In the genomic region with DNA sequence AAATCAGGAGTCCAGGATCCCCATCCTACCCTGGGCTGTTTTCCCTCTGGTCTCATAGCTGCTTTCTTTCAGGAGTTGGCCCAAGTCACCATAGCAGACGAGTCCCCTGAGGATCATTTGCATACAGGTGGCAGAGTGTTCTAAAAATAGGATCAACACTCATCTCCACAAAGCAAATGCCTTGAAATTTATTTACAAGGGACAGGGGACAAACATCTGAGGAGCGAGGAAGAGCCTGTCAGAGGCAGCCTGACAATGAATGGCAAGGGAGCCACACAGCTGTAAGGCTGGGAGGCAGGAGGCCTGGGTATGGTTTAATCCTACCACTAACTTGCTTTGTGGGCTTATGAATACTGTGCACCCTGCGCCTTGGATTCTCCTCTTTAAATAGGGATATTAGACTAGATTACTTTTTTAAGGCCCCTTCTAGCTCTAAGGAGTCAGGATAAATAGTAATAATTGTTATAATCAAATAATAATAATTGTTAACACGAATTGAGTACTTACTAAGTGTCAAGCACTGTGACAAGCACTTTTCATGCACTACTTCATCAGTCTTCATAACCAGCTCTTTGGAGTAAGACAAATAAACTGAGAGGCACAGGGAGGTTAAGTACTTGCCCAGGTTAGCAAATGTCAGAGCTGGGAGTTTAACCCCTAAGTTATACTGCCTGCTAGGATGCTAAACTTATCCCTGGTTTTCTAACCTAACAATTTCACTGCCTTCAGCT, we compare ENCODE assay signal across 12 cellular contexts. TPM values are rescaled to one million over a fixed set of nuclear protein-coding genes. Genes with fewer than 3 reads are reported as not detected.
DNase-seq lines count a peak whose midpoint lies in the region; ATAC-seq, FAIRE-seq and TF ChIP-seq lines count a peak whose summit lies in the region.
"Had no signal": no experiment of that assay in that cellular context is flagged by ENCODE, and none has a peak within 500 bp of the region (broad histone marks: within the 10 kb centered on the region; RNA-seq: fewer than 3 reads in every experiment).

No MANE protein-coding gene starts in this region.

- H3K9me3 ChIP-seq in mucosa of descending colon (no peaks in the 10 kb centered on the region), hepatocyte (ENCODE audit: low read depth) (no peaks in the 10 kb centered on the region)

- H3K4me1 ChIP-seq in KMS-11 (ENCODE audit: low read depth, poor library complexity, severe bottlenecking) (peaks cover 42% of the 10 kb centered on the region), mucosa of descending colon (ENCODE audit: low read depth) (no peaks in the 10 kb centered on the region), hepatocyte (ENCODE audit: insufficient read depth) (peaks cover 15% of the 10 kb centered on the region)

- H4K20me1 ChIP-seq in KMS-11 (ENCODE audit: insufficient read depth) = no peaks in the 10 kb centered on the region
- H4K20me1 ChIP-seq in hepatocyte (ENCODE audit: insufficient read depth, poor library complexity, severe bottlenecking) = no peaks in the 10 kb centered on the region

- peak overlapping the region; percentile 2; the same call in 1 of the 2 replicates for H2AFZ ChIP-seq in KMS-11 (ENCODE audit: low read depth)
- no peak overlapping the region for H2AFZ ChIP-seq in hepatocyte

- no peaks in the 10 kb centered on the region for H3K36me3 Mint-ChIP-seq in naive thymus-derived CD8-positive, alpha-beta T cell

- no peaks in the 10 kb centered on the region for H3K9me2 ChIP-seq in hepatocyte (replicated peaks; ENCODE audit: insufficient read depth)

- H3K36me3 ChIP-seq in KMS-11 (ENCODE audit: insufficient read depth) (no peaks in the 10 kb centered on the region), mucosa of descending colon (ENCODE audit: low read depth) (no peaks in the 10 kb centered on the region), hepatocyte (replicated peaks; ENCODE audit: insufficient read depth, low read depth) (no peaks in the 10 kb centered on the region)

- FAIRE-seq in urothelium cell line (lab: Jason Lieb, UNC) = no peak

- H3K27ac ChIP-seq in KMS-11 = no peak overlapping the region
- no peak overlapping the region for H3K27ac ChIP-seq in hepatocyte

- POLR2A ChIA-PET in naive thymus-derived CD8-positive, alpha-beta T cell (lab: Charles Lee) = no interaction called here

- 86% methylated on average over 4 of the region's 4 CpGs for WGBS in hepatocyte (ENCODE audit: low lambda C conversion rate, missing lambda C conversion rate)

- H3K9me3 Mint-ChIP-seq in naive thymus-derived CD8-positive, alpha-beta T cell = no peaks in the 10 kb centered on the region
- H3K9me3 Mint-ChIP-seq: activated naive CD8-positive, alpha-beta T cell treated with anti-CD3 and anti-CD28 coated beads, Interleukin-2, amount 50 U/mL, for 24 hours; neural crest cell had no signal

- H3K27me3 Mint-ChIP-seq in naive thymus-derived CD8-positive, alpha-beta T cell = peaks cover 0 to 17% (median 9%) of the 10 kb centered on the region in 5 donors

- H3K4me3 Mint-ChIP-seq in naive thymus-derived CD8-positive, alpha-beta T cell = no peak overlapping the region
- H3K4me3 Mint-ChIP-seq: activated naive CD8-positive, alpha-beta T cell treated with anti-CD3 and anti-CD28 coated beads, Interleukin-2, amount 50 U/mL, for 24 hours; neural crest cell had no signal

- ATAC-seq in GM19025 (IDR thresholded peaks at IDR 0.05; ENCODE audit: low read depth, unreplicated experiment) (peak; percentile 58), mucosa of descending colon (peak; percentile 60), GM18873 (IDR thresholded peaks at IDR 0.05; ENCODE audit: low FRiP score, unreplicated experiment) (no peak)
- no peak for ATAC-seq in naive thymus-derived CD8-positive, alpha-beta T cell
- ATAC-seq: activated naive CD8-positive, alpha-beta T cell treated with anti-CD3 and anti-CD28 coated beads, Interleukin-2, amount 50 U/mL, for 24 hours had no signal

- no peak overlapping the region for H3K9ac ChIP-seq in KMS-11

- H3K4me1 Mint-ChIP-seq in naive thymus-derived CD8-positive, alpha-beta T cell = peaks cover 0 to 4% (median 0%) of the 10 kb centered on the region in 4 donors

- DNase-seq in NCI-H510A (lab: John Stamatoyannopoulos, UW) (peak; percentile 82), mucosa of descending colon (peak in 1 of 3 donors; percentile 17), hepatocyte (ENCODE audit: low spot score) (no peak), urothelium cell line (ENCODE audit: low spot score) (no peak)
- DNase-seq in naive thymus-derived CD8-positive, alpha-beta T cell = no peak
- DNase-seq: activated naive CD8-positive, alpha-beta T cell treated with anti-CD3 and anti-CD28 coated beads, Interleukin-2, amount 50 U/mL, for 24 hours; KG1; SIG-M5 had no signal

- H3K4me3 ChIP-seq in KMS-11 (IDR thresholded peaks at IDR 0.05; ENCODE audit: insufficient read depth, low read depth, low read length) = no peak overlapping the region
- H3K4me3 ChIP-seq in mucosa of descending colon = no peak overlapping the region
- no peak overlapping the region for H3K4me3 ChIP-seq in hepatocyte

- H3K27me3 ChIP-seq in KMS-11 (ENCODE audit: insufficient read depth, low read depth) = no peaks in the 10 kb centered on the region
- no peaks in the 10 kb centered on the region for H3K27me3 ChIP-seq in hepatocyte

- H3K79me2 ChIP-seq in KMS-11 (ENCODE audit: insufficient read depth, low read depth) (no peaks in the 10 kb centered on the region), hepatocyte (no peaks in the 10 kb centered on the region)

- peak overlapping the region; percentile 29; the same call in 1 of the 2 replicates for H3K4me2 ChIP-seq in KMS-11
- H3K4me2 ChIP-seq in hepatocyte = no peak overlapping the region

- intact Hi-C loops in mucosa of descending colon (cut with DNase I, micrococcal nuclease) = no loop called here

- H3K27ac Mint-ChIP-seq in naive thymus-derived CD8-positive, alpha-beta T cell = no peak overlapping the region
- H3K27ac Mint-ChIP-seq: activated naive CD8-positive, alpha-beta T cell treated with anti-CD3 and anti-CD28 coated beads, Interleukin-2, amount 50 U/mL, for 24 hours had no signal

- TF ChIP-seq CTCF in KMS-11 (conservative IDR thresholded peaks at IDR 0.05; ENCODE audit: low read depth, low read length) (no peak), mucosa of descending colon (IDR thresholded peaks at IDR 0.05) (no peak), hepatocyte (IDR thresholded peaks at IDR 0.05; ENCODE audit: poor library complexity) (no peak)

RNA-seq across cellular contexts. Expression of a gene that starts 34.5 kb away (rescaled TPM):
- 1 to 10 TPM; 3.5 to 5.6 (median 3.6) TPM for total RNA-seq in mucosa of descending colon
- under 1 TPM; 0.05 TPM for total RNA-seq in naive thymus-derived CD8-positive, alpha-beta T cell
- under 1 TPM in 1 of 3 donors, not detected in 2; 0.01 TPM for polyA plus RNA-seq in naive thymus-derived CD8-positive, alpha-beta T cell
- 23.1 and 24.7 TPM in 2 replicates for total RNA-seq in hepatocyte
- polyA plus RNA-seq in hepatocyte = 7.5 and 9.7 TPM in 2 replicates

Comparison
In these comparisons a context has a peak if more than half of its experiments do, and no peak if none do; other contexts are left out.
1. ATAC-seq: peak in GM19025 (single experiment) and mucosa of descending colon (single experiment); none in GM18873 (single experiment) and naive thymus-derived CD8-positive, alpha-beta T cell (0 of 2).
2. RNA of a gene that starts 34.5 kb away (total RNA-seq): 23.1 to 24.7 TPM in hepatocyte and 3.5 to 5.6 TPM in mucosa of descending colon; 0.05 TPM in naive thymus-derived CD8-positive, alpha-beta T cell; every median in the first group is over 4 times any median in the second.